15 cellular contexts compared by ENCODE assay signal in the genomic region with DNA sequence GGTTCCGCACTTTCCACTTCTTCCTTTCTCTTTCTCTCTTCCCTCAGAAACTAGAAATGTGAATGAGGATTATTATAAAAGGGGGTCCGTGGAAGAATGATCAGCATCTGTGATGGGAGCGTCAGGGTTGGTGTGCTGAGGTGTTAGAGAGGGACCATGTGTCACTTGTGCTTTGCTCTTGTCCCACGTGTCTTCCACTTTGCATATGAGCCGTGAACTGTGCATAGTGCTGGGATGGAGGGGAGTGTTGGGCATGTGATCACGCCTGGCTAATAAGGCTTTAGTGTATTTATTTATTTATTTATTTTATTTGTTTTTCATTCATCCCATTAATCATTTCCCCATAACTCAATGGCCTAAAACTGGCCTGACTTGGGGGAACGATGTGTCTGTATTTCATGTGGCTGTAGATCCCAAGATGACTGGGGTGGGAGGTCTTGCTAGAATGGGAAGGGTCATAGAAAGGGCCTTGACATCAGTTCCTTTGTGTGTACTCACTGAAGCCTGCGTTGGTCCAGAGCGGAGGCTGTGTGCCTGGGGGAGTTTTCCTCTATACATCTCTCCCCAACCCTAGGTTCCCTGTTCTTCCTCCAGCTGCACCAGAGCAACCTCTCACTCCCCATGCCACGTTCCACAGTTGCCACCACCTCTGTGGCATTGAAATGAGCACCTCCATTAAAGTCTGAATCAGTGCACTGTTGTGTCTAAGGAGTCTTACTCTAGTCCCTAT. TPM values are rescaled to one million over a fixed set of nuclear protein-coding genes. Genes with fewer than 3 reads are reported as not detected.
A peak's percentile ranks its signal among the peaks of the same experiment; 100 is the strongest.
DNase-seq lines count a peak whose midpoint lies in the region; ATAC-seq and TF ChIP-seq lines count a peak whose summit lies in the region.
"Had no signal": no experiment of that assay in that cellular context is flagged by ENCODE, and none has a peak within 500 bp of the region (broad histone marks: within the 10 kb centered on the region; RNA-seq: fewer than 3 reads in every experiment).

No MANE protein-coding gene starts in this region.

- peaks cover 51% of the 10 kb centered on the region for H3K4me1 Mint-ChIP-seq in activated B cell treated with CpG ODN at 0.5 μM for 24 hours

- peak overlapping the region; percentile 65 for H3K4me2 ChIP-seq in DOHH2 (ENCODE audit: low read length)

- no peaks in the 10 kb centered on the region for H3K79me2 ChIP-seq in DOHH2 (ENCODE audit: control insufficient read depth, low read length)

- peaks cover 47% of the 10 kb centered on the region for H3K27me3 ChIP-seq in DOHH2 (ENCODE audit: control insufficient read depth, low read length)
- H3K27me3 ChIP-seq in lower lobe of right lung (ENCODE audit: low read depth): no peaks in the 10 kb centered on the region
- H3K27me3 ChIP-seq in uterus: no peaks in the 10 kb centered on the region
- H3K27me3 ChIP-seq: tibial nerve had no signal

- ATAC-seq in activated B cell treated with CpG ODN at 0.5 μM for 24 hours (ENCODE audit: low read depth) (peak; percentile 29), lower lobe of right lung (no peak), HG02763 (IDR thresholded peaks at IDR 0.05; ENCODE audit: unreplicated experiment) (no peak), GM18519 (IDR thresholded peaks at IDR 0.05; ENCODE audit: low FRiP score, unreplicated experiment) (no peak)

- H3F3A ChIP-seq in DOHH2 (ENCODE audit: control insufficient read depth, insufficient read depth): no peaks in the 10 kb centered on the region; the same call in 1 of the 2 replicates

- H3K27ac ChIP-seq in 22Rv1 (peak overlapping the region; percentile 100), DOHH2 (ENCODE audit: low read depth, low read length) (no peak overlapping the region), lower lobe of right lung (no peak overlapping the region), uterus (peak overlapping the region in 1 of 2 donors; percentile 99)

- no peaks in the 10 kb centered on the region for H3K9me3 Mint-ChIP-seq in activated B cell treated with CpG ODN at 0.5 μM for 24 hours

- H3K27me3 Mint-ChIP-seq in activated B cell treated with CpG ODN at 0.5 μM for 24 hours: no peaks in the 10 kb centered on the region

- peak overlapping the region; percentile 78 for H3K27ac Mint-ChIP-seq in activated B cell treated with CpG ODN at 0.5 μM for 24 hours

- H3K9me3 ChIP-seq in DOHH2 (ENCODE audit: control insufficient read depth, insufficient read depth, low read length) (no peaks in the 10 kb centered on the region), lower lobe of right lung (no peaks in the 10 kb centered on the region), uterus (no peaks in the 10 kb centered on the region)
- H3K9me3 ChIP-seq: tibial nerve had no signal

- no peak for TF ChIP-seq POLR2A in uterus (IDR thresholded peaks at IDR 0.05)

- H3K4me1 ChIP-seq in DOHH2 (ENCODE audit: control insufficient read depth, low read length): peaks cover 44% of the 10 kb centered on the region
- peaks cover 35% of the 10 kb centered on the region for H3K4me1 ChIP-seq in lower lobe of right lung
- H3K4me1 ChIP-seq in uterus: peaks cover 3 to 10% of the 10 kb centered on the region in 2 donors

- no peak for TF ChIP-seq CTCF in 22Rv1 (IDR thresholded peaks at IDR 0.05)
- no peak for TF ChIP-seq CTCF in DOHH2 (IDR thresholded peaks at IDR 0.05; ENCODE audit: low read depth, low read length, poor library complexity, severe bottlenecking)
- TF ChIP-seq CTCF in activated B cell treated with CpG ODN at 0.5 μM for 24 hours (IDR thresholded peaks at IDR 0.05): no peak
- TF ChIP-seq CTCF in lower lobe of right lung (IDR thresholded peaks at IDR 0.05): no peak
- no peak for TF ChIP-seq CTCF in uterus (IDR thresholded peaks at IDR 0.05)
- no peak for TF ChIP-seq CTCF in GM10248 (IDR thresholded peaks at IDR 0.05; ENCODE audit: control extremely low read depth, extremely low read depth, low read depth, missing control alignments)

- no peak for DNase-seq in activated B cell treated with CpG ODN at 0.5 μM for 24 hours
- DNase-seq in lower lobe of right lung: peak; percentile 10
- DNase-seq in uterus: no peak
- no peak for DNase-seq in GM10248 (ENCODE audit: extremely low spot score)
- DNase-seq: activated CD4-positive, alpha-beta T cell treated with anti-CD3 and anti-CD28 coated beads for 48 hours; DMS53; NCI-H2081; NCI-H774 had no signal

- no peaks in the 10 kb centered on the region for H4K20me1 ChIP-seq in DOHH2 (ENCODE audit: control insufficient read depth, insufficient read depth, low read depth, low read length)

- H3K36me3 Mint-ChIP-seq in activated B cell treated with CpG ODN at 0.5 μM for 24 hours (ENCODE audit: low read depth): peaks cover 8% of the 10 kb centered on the region

- H3K4me3 Mint-ChIP-seq in activated B cell treated with CpG ODN at 0.5 μM for 24 hours: no peak overlapping the region

- H3K36me3 ChIP-seq in DOHH2 (ENCODE audit: control insufficient read depth, low read length) (no peaks in the 10 kb centered on the region), lower lobe of right lung (peaks cover 22% of the 10 kb centered on the region), uterus (no peaks in the 10 kb centered on the region)

- H3K4me3 ChIP-seq in DOHH2 (ENCODE audit: low read length) (peak overlapping the region; percentile 52), lower lobe of right lung (no peak overlapping the region), uterus (no peak overlapping the region)
- H3K4me3 ChIP-seq: tibial nerve had no signal

- CTCF ChIA-PET in activated B cell treated with CpG ODN at 0.5 μM for 24 hours (lab: Charles Lee): interaction anchor here (0.8 to 3.2 kb wide), 13 partner anchors 13 to 199 kb away, joined by 3 to 20 read pairs (median 5); partner anchors contain the start of genes C12orf57, COPS7A and RNU7-1
- CTCF ChIA-PET in GM10248 (lab: Yijun Ruan, JAX): interaction anchor here (0.6 to 4.4 kb wide), 21 partner anchors 9 to 186 kb away, joined by 3 to 142 read pairs (median 6); partner anchors contain the start of genes C12orf57, C1RL, CDCA3 and ENO2

- no peaks in the 10 kb centered on the region for H3K9me2 ChIP-seq in DOHH2 (replicated peaks; ENCODE audit: control insufficient read depth, low read length)

- intact Hi-C loops in activated B cell treated with CpG ODN at 0.5 μM for 24 hours (cut with micrococcal nuclease) (loop anchor here (10.0 kb wide), 1 partner anchor 712 kb away; no protein-coding TSS in a partner anchor), lower lobe of right lung (cut with DNase I) (no loop called here), uterus (cut with DNase I; ENCODE audit: low total_unique reads) (no loop called here)

- POLR2A ChIA-PET in activated B cell treated with CpG ODN at 0.5 μM for 24 hours (lab: Charles Lee): interaction anchor here (0.9 to 7.3 kb wide), 9 partner anchors 13 to 170 kb away, joined by 3 to 89 read pairs (median 7); partner anchors contain the start of genes C12orf57, LRRC23, MLF2 and RNU7-1
- POLR2A ChIA-PET in GM10248 (lab: Yijun Ruan, JAX): no interaction called here

RNA-seq across cellular contexts. Expression of gene ATN1, which starts 4.6 kb away (rescaled TPM):
- total RNA-seq in activated B cell treated with CpG ODN at 0.5 μM for 24 hours (42.8 and 50.9 TPM in 2 replicates), lower lobe of right lung (123 TPM), uterus (100 to 1,000 TPM in 1 of 4 donors, 10 to 100 TPM in 3; 10.8 to 283 (median 28.7) TPM)

RNA-seq across cellular contexts. Expression of gene ENO2, which starts 8.8 kb away (rescaled TPM):
- total RNA-seq in activated B cell treated with CpG ODN at 0.5 μM for 24 hours (20.9 and 31.0 TPM in 2 replicates), lower lobe of right lung (41.9 TPM), uterus (10 to 100 TPM in 3 of 4 donors, 1 to 10 TPM in 1; 9.7 to 84.7 (median 24.4) TPM)

RNA-seq across cellular contexts. Expression of gene LRRC23, which starts 18.5 kb away (rescaled TPM):
- total RNA-seq in activated B cell treated with CpG ODN at 0.5 μM for 24 hours (7.7 and 8.8 TPM in 2 replicates), lower lobe of right lung (26.6 TPM), uterus (10 to 100 TPM in 2 of 4 donors, 1 to 10 TPM in 1, under 1 TPM in 1; 0.29 to 13.5 (median 10.6) TPM)

RNA-seq across cellular contexts. Expression of gene RNU7-1, which starts 20.4 kb away (rescaled TPM):
- total RNA-seq in activated B cell treated with CpG ODN at 0.5 μM for 24 hours (not detected in 2 replicates), lower lobe of right lung (not detected), uterus (not detected)
- total RNA-seq: liver; T-helper 2 cell treated with Interferon-gamma antibody and Interleukin-4, amounts not matched to agents 100 ng/mL and 5 ng/mL, for 36 hours; tibial nerve had no signal

RNA-seq across cellular contexts. Expression of gene C12orf57, which starts 20.7 kb away (rescaled TPM):
- total RNA-seq in activated B cell treated with CpG ODN at 0.5 μM for 24 hours (54.8 and 63.4 TPM in 2 replicates), lower lobe of right lung (181 TPM), uterus (1,000 to 10,000 TPM in 2 of 4 donors, 100 to 1,000 TPM in 2; 259 to 2,496 (median 1,289) TPM)
